12 cellular contexts compared by ENCODE assay signal in the genomic region with DNA sequence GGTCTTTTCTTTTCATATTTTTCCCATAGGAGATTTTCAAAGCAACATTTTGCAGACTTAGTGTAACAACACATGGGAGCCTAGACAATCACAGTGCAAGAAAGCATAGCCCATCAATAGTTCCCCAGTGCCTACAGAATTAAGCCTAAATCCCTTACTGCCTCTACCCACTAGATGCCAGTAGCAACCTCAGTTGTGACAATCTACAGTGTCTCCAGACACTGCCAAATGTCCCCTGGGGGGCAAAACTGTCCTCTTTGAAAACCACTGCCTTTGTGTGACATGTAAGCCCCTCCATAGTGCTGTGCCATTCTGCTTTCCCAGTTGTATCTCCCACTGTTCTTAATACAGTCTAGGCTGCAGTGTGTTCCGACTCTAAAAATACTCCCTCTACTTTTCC.
DNase-seq lines count a peak whose midpoint lies in the region; ATAC-seq lines count a peak whose summit lies in the region.
"Had no signal": no experiment of that assay in that cellular context is flagged by ENCODE, and none has a peak within 500 bp of the region (broad histone marks: within the 10 kb centered on the region; RNA-seq: fewer than 3 reads in every experiment).

No MANE protein-coding gene starts in this region.

- no peak overlapping the region for H3K23ac ChIP-seq in mesenchymal stem cell (ENCODE audit: low read length in 2 of 2)

- POLR2A ChIA-PET in activated CD4-positive, alpha-beta memory T cell treated with anti-CD3 and anti-CD28 coated beads, Interleukin-2, amount 10 ng/mL, durations not matched to agents 7 days and 5 days (lab: Charles Lee): no interaction called here

- H3K18ac ChIP-seq in mesenchymal stem cell (ENCODE audit: low read depth in 1 of 2, low read length in 2 of 2): no peak overlapping the region

- H3K4me3 Mint-ChIP-seq in activated CD4-positive, alpha-beta memory T cell treated with anti-CD3 and anti-CD28 coated beads, Interleukin-2, amount 10 ng/mL, durations not matched to agents 7 days and 5 days: no peak overlapping the region
- H3K4me3 Mint-ChIP-seq: activated T-helper 17 cell treated with anti-CD3 and anti-CD28 coated beads, Interleukin-2, amount 50 U/mL, for 72 hours had no signal

- DNase-seq in DMS53 treated with DMSO at 0.1 percent for 48 hours (lab: John Stamatoyannopoulos, UW; ENCODE audit: unreplicated experiment): peak; percentile 6
- peak; percentile 5 for DNase-seq in UCSD-AML1 (lab: John Stamatoyannopoulos, UW; ENCODE audit: unreplicated experiment)
- peak; percentile 17 for DNase-seq in mesenchymal stem cell
- no peak for DNase-seq in activated naive CD4-positive, alpha-beta T cell treated with anti-CD3 and anti-CD28 coated beads, Interleukin-2, amount 50 U/mL, for 72 hours (ENCODE audit: low spot score in 2 of 2)
- DNase-seq in activated CD8-positive, alpha-beta memory T cell treated with anti-CD3 and anti-CD28 coated beads, Interleukin-2, amount 50 U/mL, for 48 hours: no peak
- DNase-seq in activated CD4-positive, alpha-beta memory T cell treated with anti-CD3 and anti-CD28 coated beads, Interleukin-2, amount 10 ng/mL, durations not matched to agents 7 days and 5 days: no peak
- DNase-seq in AG08396 (ENCODE audit: low spot score): no peak
- DNase-seq: NCI-H446 treated with DMSO at 0.1 percent for 48 hours, T1000 had no signal

- H4K91ac ChIP-seq in mesenchymal stem cell (ENCODE audit: low read length): no peak overlapping the region

- H3K9me3 Mint-ChIP-seq in activated naive CD4-positive, alpha-beta T cell treated with anti-CD3 and anti-CD28 coated beads, Interleukin-2, amount 50 U/mL, for 72 hours: peaks cover 16 to 34% of the 10 kb centered on the region in 2 donors
- H3K9me3 Mint-ChIP-seq in activated CD4-positive, alpha-beta memory T cell treated with anti-CD3 and anti-CD28 coated beads, Interleukin-2, amount 10 ng/mL, durations not matched to agents 7 days and 5 days: peaks cover 11% of the 10 kb centered on the region

- no peak overlapping the region for H3K4ac ChIP-seq in mesenchymal stem cell (ENCODE audit: low read depth in 1 of 2, low read length in 2 of 2)

- no peaks in the 10 kb centered on the region for H3K9me3 ChIP-seq in mesenchymal stem cell (ENCODE audit: control insufficient read depth, low read length)

- no peak overlapping the region for H3K9ac ChIP-seq in mesenchymal stem cell (ENCODE audit: low read length)
- H3K9ac ChIP-seq: parathyroid adenoma had no signal

- CTCF ChIA-PET in activated CD4-positive, alpha-beta memory T cell treated with anti-CD3 and anti-CD28 coated beads, Interleukin-2, amount 10 ng/mL, durations not matched to agents 7 days and 5 days (lab: Charles Lee): no interaction called here

- peak; percentile 82 for ATAC-seq in HG03175 (IDR thresholded peaks at IDR 0.05; ENCODE audit: unreplicated experiment)
- ATAC-seq in activated naive CD4-positive, alpha-beta T cell treated with anti-CD3 and anti-CD28 coated beads, Interleukin-2, amount 50 U/mL, for 72 hours: no peak
- ATAC-seq: activated T-helper 17 cell treated with anti-CD3 and anti-CD28 coated beads, Interleukin-2, amount 50 U/mL, for 72 hours had no signal

- no peak overlapping the region for H3K4me2 ChIP-seq in mesenchymal stem cell (ENCODE audit: low read length, poor library complexity, severe bottlenecking)

- no peaks in the 10 kb centered on the region for H3K79me1 ChIP-seq in mesenchymal stem cell (replicated peaks; ENCODE audit: low read length, poor library complexity, severe bottlenecking)

- no peak overlapping the region for H3K27ac ChIP-seq in mesenchymal stem cell (ENCODE audit: low read length, poor library complexity, severe bottlenecking)
- H3K27ac ChIP-seq: parathyroid adenoma had no signal

- no peaks in the 10 kb centered on the region for H3K36me3 ChIP-seq in mesenchymal stem cell (ENCODE audit: control insufficient read depth in 1 of 2, insufficient read depth in 2 of 2, low read depth in 1 of 2, low read length in 2 of 2)

- no peak overlapping the region for H2AK5ac ChIP-seq in mesenchymal stem cell (ENCODE audit: low read length, severe bottlenecking)

- WGBS in mesenchymal stem cell: 48% methylated on average over 1 of the region's 1 CpG

- no peak overlapping the region for H4K8ac ChIP-seq in mesenchymal stem cell (ENCODE audit: low read length)

- H3K4me3 ChIP-seq in mesenchymal stem cell (ENCODE audit: insufficient read depth in 1 of 2, low read depth in 1 of 2, low read length in 2 of 2): no peak overlapping the region

- H3K27me3 Mint-ChIP-seq in activated CD4-positive, alpha-beta memory T cell treated with anti-CD3 and anti-CD28 coated beads, Interleukin-2, amount 10 ng/mL, durations not matched to agents 7 days and 5 days: no peaks in the 10 kb centered on the region
- H3K27me3 Mint-ChIP-seq: activated T-helper 17 cell treated with anti-CD3 and anti-CD28 coated beads, Interleukin-2, amount 50 U/mL, for 72 hours had no signal

- H2BK120ac ChIP-seq in mesenchymal stem cell (ENCODE audit: low read depth, low read length): no peak overlapping the region

- no peak overlapping the region for H2BK15ac ChIP-seq in mesenchymal stem cell (ENCODE audit: low read depth, poor library complexity, severe bottlenecking)

- H3K14ac ChIP-seq in mesenchymal stem cell (ENCODE audit: low read length in 2 of 2): no peak overlapping the region

- no peaks in the 10 kb centered on the region for H3K4me1 Mint-ChIP-seq in activated CD4-positive, alpha-beta memory T cell treated with anti-CD3 and anti-CD28 coated beads, Interleukin-2, amount 10 ng/mL, durations not matched to agents 7 days and 5 days
- H3K4me1 Mint-ChIP-seq: activated T-helper 17 cell treated with anti-CD3 and anti-CD28 coated beads, Interleukin-2, amount 50 U/mL, for 72 hours had no signal

- no peaks in the 10 kb centered on the region for H3K4me1 ChIP-seq in mesenchymal stem cell (ENCODE audit: control insufficient read depth, insufficient read depth, low read depth, low read length)
- H3K4me1 ChIP-seq: parathyroid adenoma had no signal

- H2AFZ ChIP-seq in mesenchymal stem cell (ENCODE audit: low read depth, low read length): no peak overlapping the region
- H2AFZ ChIP-seq: parathyroid adenoma had no signal

- H3K27ac Mint-ChIP-seq in activated naive CD4-positive, alpha-beta T cell treated with anti-CD3 and anti-CD28 coated beads, Interleukin-2, amount 50 U/mL, for 72 hours: no peak overlapping the region
- H3K27ac Mint-ChIP-seq in activated CD4-positive, alpha-beta memory T cell treated with anti-CD3 and anti-CD28 coated beads, Interleukin-2, amount 10 ng/mL, durations not matched to agents 7 days and 5 days: no peak overlapping the region
- H3K27ac Mint-ChIP-seq: activated T-helper 17 cell treated with anti-CD3 and anti-CD28 coated beads, Interleukin-2, amount 50 U/mL, for 72 hours had no signal

- H3K27me3 ChIP-seq in mesenchymal stem cell (ENCODE audit: control insufficient read depth in 1 of 2, insufficient read depth in 1 of 2, low read length in 2 of 2): no peaks in the 10 kb centered on the region

- H2BK12ac ChIP-seq in mesenchymal stem cell (ENCODE audit: low read length in 2 of 2): no peak overlapping the region

- no peaks in the 10 kb centered on the region for H3K36me3 Mint-ChIP-seq in activated naive CD4-positive, alpha-beta T cell treated with anti-CD3 and anti-CD28 coated beads, Interleukin-2, amount 50 U/mL, for 72 hours
- no peaks in the 10 kb centered on the region for H3K36me3 Mint-ChIP-seq in activated CD4-positive, alpha-beta memory T cell treated with anti-CD3 and anti-CD28 coated beads, Interleukin-2, amount 10 ng/mL, durations not matched to agents 7 days and 5 days (ENCODE audit: low read depth)

- no peak overlapping the region for H2BK5ac ChIP-seq in mesenchymal stem cell (ENCODE audit: low read depth, low read length, poor library complexity, severe bottlenecking)

Comparison
In these comparisons a context has a peak if more than half of its experiments do, and no peak if none do; other contexts are left out.
1. DNase-seq: peak in DMS53 treated with DMSO at 0.1 percent for 48 hours (single experiment), UCSD-AML1 (single experiment) and mesenchymal stem cell (single experiment); none in activated naive CD4-positive, alpha-beta T cell treated with anti-CD3 and anti-CD28 coated beads, Interleukin-2, amount 50 U/mL, for 72 hours (0 of 2), activated CD8-positive, alpha-beta memory T cell treated with anti-CD3 and anti-CD28 coated beads, Interleukin-2, amount 50 U/mL, for 48 hours (single experiment), activated CD4-positive, alpha-beta memory T cell treated with anti-CD3 and anti-CD28 coated beads, Interleukin-2, amount 10 ng/mL, durations not matched to agents 7 days and 5 days (single experiment) and AG08396 (single experiment).